24 cellular contexts compared by ENCODE assay signal in genomic region chr7:67692425-67692824, GRCh38.
A peak's percentile ranks its signal among the peaks of the same experiment; 100 is the strongest.
DNase-seq lines count a peak whose midpoint lies in the region; ATAC-seq and TF ChIP-seq lines count a peak whose summit lies in the region.
"Had no signal": no experiment of that assay in that cellular context is flagged by ENCODE, and none has a peak within 500 bp of the region (broad histone marks: within the 10 kb centered on the region; RNA-seq: fewer than 3 reads in every experiment).

No MANE protein-coding gene starts in this region.

- POLR2A ChIA-PET in Panc1 (lab: Charles Lee), result interaction anchor here (0.6 kb wide), 1 partner anchor 508 kb away, joined by 4 read pairs; no protein-coding TSS in a partner anchor

- DNase-seq in AG10803 (ENCODE audit: low read depth), result peak; percentile 7
- peak; percentile 77 for DNase-seq in NCI-H1105 treated with DMSO at 0.1 percent for 48 hours (lab: John Stamatoyannopoulos, UW)
- peak; percentile 22 for DNase-seq in Panc1 (ENCODE audit: low read depth, low spot score)
- DNase-seq in left lobe of liver (ENCODE audit: low spot score), result peak; percentile 84
- DNase-seq in NCI-H524 (lab: John Stamatoyannopoulos, UW), result no peak
- no peak for DNase-seq in RKO (ENCODE audit: low spot score)
- DNase-seq in G401 (ENCODE audit: low spot score), result no peak
- DNase-seq: activated CD4-positive, alpha-beta T cell treated with anti-CD3 and anti-CD28 coated beads for 36 hours; activated naive CD4-positive, alpha-beta T cell treated with anti-CD3 and anti-CD28 coated beads, Interleukin-2, amount 50 U/mL, for 16 hours; activated T-cell treated with anti-CD3 and anti-CD28 coated beads, Interleukin-2, amount 50 U/mL, for 72 hours; CD4-positive, CD25-positive, alpha-beta regulatory T cell; DND-41; glutamatergic neuron; left colon; natural killer cell; NCI-H1436 treated with DMSO at 0.1 percent for 48 hours; NCI-H2227 treated with DMSO at 0.1 percent for 48 hours; ovary; SIG-M5; testis had no signal

- no peak for TF ChIP-seq CTCF in AG10803 (conservative IDR thresholded peaks at IDR 0.05; ENCODE audit: low read length)
- TF ChIP-seq CTCF in Panc1 (IDR thresholded peaks at IDR 0.05), result no peak

- no peak overlapping the region for H3K27ac ChIP-seq in Panc1 (ENCODE audit: low read length)
- H3K27ac ChIP-seq: ovary, testis, vagina had no signal

- intact Hi-C loops in Panc1 (cut with micrococcal nuclease; ENCODE audit: unreplicated experiment), result no loop called here

- no TSS peak for BruUV-seq in Panc1 (replicated peaks; lab: Mats Ljungman, UMichigan)

- CTCF ChIA-PET in Panc1 (lab: Charles Lee), result no interaction called here

- H3K36me3 ChIP-seq in Panc1 (ENCODE audit: control insufficient read depth, insufficient read depth, low read length), result no peaks in the 10 kb centered on the region
- H3K36me3 ChIP-seq: HAP-1, ovary, vagina had no signal

- H3K4me1 ChIP-seq in Panc1 (ENCODE audit: control insufficient read depth, insufficient read depth, low read length), result no peaks in the 10 kb centered on the region
- H3K4me1 ChIP-seq: HAP-1, testis had no signal

- H3K9me3 ChIP-seq in Panc1 (ENCODE audit: control insufficient read depth, insufficient read depth, low read depth, low read length), result no peaks in the 10 kb centered on the region
- H3K9me3 ChIP-seq: HAP-1, ovary, testis, vagina had no signal

- H3K4me3 ChIP-seq in AG10803 (ENCODE audit: low read length) (no peak overlapping the region), Panc1 (ENCODE audit: low read depth in 2 of 2, low read length in 2 of 2) (no peak overlapping the region)
- H3K4me3 ChIP-seq: HAP-1, ovary, testis, vagina had no signal

- in situ Hi-C loops in Panc1 (cut with HindIII; ENCODE audit: low pct_unique_long_range_greater_than_20kb, low sequenced_read_pairs), result no loop called here
- in situ Hi-C loops in G401 (cut with HindIII; ENCODE audit: low sequenced_read_pairs), result no loop called here

- ATAC-seq in Panc1 (no peak; the same call in 1 of the 2 replicates), left lobe of liver (peak; percentile 76), GM18519 (IDR thresholded peaks at IDR 0.05; ENCODE audit: low FRiP score, unreplicated experiment) (no peak)
- ATAC-seq: activated CD4-positive, alpha-beta T cell treated with anti-CD3 and anti-CD28 coated beads for 36 hours; activated T-cell treated with anti-CD3 and anti-CD28 coated beads, Interleukin-2, amount 50 U/mL, for 72 hours; left colon; natural killer cell; stimulated activated effector memory CD8-positive, alpha-beta T cell treated with anti-CD3 and anti-CD28 coated beads, Interleukin-12 subunit alpha, Interleukin-12 subunit beta, amount 100 ng/mL, for 72 hours had no signal

- H3K27me3 ChIP-seq in Panc1 (ENCODE audit: control insufficient read depth, insufficient read depth, low read length), result no peaks in the 10 kb centered on the region
- H3K27me3 ChIP-seq: ovary, testis, vagina had no signal

Comparison
In these comparisons a context has a peak if more than half of its experiments do, and no peak if none do; other contexts are left out.
1. DNase-seq: peak in AG10803 (single experiment), NCI-H1105 treated with DMSO at 0.1 percent for 48 hours (single experiment), Panc1 (single experiment) and left lobe of liver (single experiment); none in NCI-H524 (0 of 2), RKO (single experiment) and G401 (single experiment).